Comparison of ENCODE assay signal across 9 cellular contexts in genomic region chr12:128069359-128069997, GRCh38.
DNase-seq lines count a peak whose midpoint lies in the region; ATAC-seq and TF ChIP-seq lines count a peak whose summit lies in the region.
"Had no signal": no experiment of that assay in that cellular context is flagged by ENCODE, and none has a peak within 500 bp of the region (broad histone marks: within the 10 kb centered on the region; RNA-seq: fewer than 3 reads in every experiment).

No MANE protein-coding gene starts in this region.

- no peaks in the 10 kb centered on the region for H3K27me3 ChIP-seq in fibroblast of lung (ENCODE audit: control insufficient read depth, insufficient read depth, low read length)

- H3K4me1 ChIP-seq in fibroblast of lung (ENCODE audit: control insufficient read depth, extremely low read depth, insufficient read depth, low read length) = no peaks in the 10 kb centered on the region

- ATAC-seq in GM19463 (IDR thresholded peaks at IDR 0.05; ENCODE audit: unreplicated experiment) = peak; percentile 78
- ATAC-seq in activated T-helper 17 cell treated with anti-CD3 and anti-CD28 coated beads, Interleukin-2, amount 50 U/mL, for 72 hours (replicated peaks) = no peak

- no peaks in the 10 kb centered on the region for H4K20me1 ChIP-seq in fibroblast of lung (ENCODE audit: control insufficient read depth, extremely low read depth, insufficient read depth, low read length)

- H3K36me3 Mint-ChIP-seq in activated T-helper 17 cell treated with anti-CD3 and anti-CD28 coated beads, Interleukin-2, amount 50 U/mL, for 72 hours (ENCODE audit: low read depth) = no peaks in the 10 kb centered on the region

- no peaks in the 10 kb centered on the region for H3K9me3 ChIP-seq in fibroblast of lung (ENCODE audit: control insufficient read depth, insufficient read depth, low read depth, low read length)

- peak; percentile 44 to 48 for TF ChIP-seq CTCF in fibroblast of lung (conservative IDR thresholded peaks at IDR 0.05 in 1 of 2, IDR thresholded peaks at IDR 0.05 in 1 of 2; ENCODE audit: low read depth in 1 of 2, low read length in 2 of 2)

- no peaks in the 10 kb centered on the region for H3K4me1 Mint-ChIP-seq in activated T-helper 17 cell treated with anti-CD3 and anti-CD28 coated beads, Interleukin-2, amount 50 U/mL, for 72 hours
- H3K4me1 Mint-ChIP-seq: central memory CD8-positive, alpha-beta T cell had no signal

- H3K36me3 ChIP-seq in fibroblast of lung (ENCODE audit: control insufficient read depth, insufficient read depth, low read length) = no peaks in the 10 kb centered on the region

- no peak overlapping the region for H2AFZ ChIP-seq in fibroblast of lung (ENCODE audit: low read length)

- H3K9ac ChIP-seq in fibroblast of lung (ENCODE audit: insufficient read depth, low read length) = no peak overlapping the region

- no peak overlapping the region for H3K4me3 Mint-ChIP-seq in activated T-helper 17 cell treated with anti-CD3 and anti-CD28 coated beads, Interleukin-2, amount 50 U/mL, for 72 hours
- H3K4me3 Mint-ChIP-seq: central memory CD8-positive, alpha-beta T cell had no signal

- peaks cover 22% of the 10 kb centered on the region for H3K9me3 Mint-ChIP-seq in activated T-helper 17 cell treated with anti-CD3 and anti-CD28 coated beads, Interleukin-2, amount 50 U/mL, for 72 hours

- H3K79me2 ChIP-seq in fibroblast of lung (ENCODE audit: control insufficient read depth, insufficient read depth, low read length) = no peaks in the 10 kb centered on the region

- H3K4me2 ChIP-seq in fibroblast of lung (ENCODE audit: extremely low read depth, insufficient read depth, low read length) = no peak overlapping the region

- H3K4me3 ChIP-seq in Jurkat, Clone E6-1 (ENCODE audit: low read length) = no peak overlapping the region
- H3K4me3 ChIP-seq in fibroblast of lung (replicated peaks in 1 of 4; ENCODE audit: control extremely low read depth in 1 of 4, insufficient read depth in 1 of 4, low read depth in 3 of 4, low read length in 4 of 4) = no peak overlapping the region

- H3K27me3 Mint-ChIP-seq in activated T-helper 17 cell treated with anti-CD3 and anti-CD28 coated beads, Interleukin-2, amount 50 U/mL, for 72 hours = peaks cover 6% of the 10 kb centered on the region

- H3K27ac Mint-ChIP-seq in activated T-helper 17 cell treated with anti-CD3 and anti-CD28 coated beads, Interleukin-2, amount 50 U/mL, for 72 hours = no peak overlapping the region

- no peak overlapping the region for H3K27ac ChIP-seq in fibroblast of lung (ENCODE audit: insufficient read depth, low read length)

- DNase-seq in NCI-H2081 (lab: John Stamatoyannopoulos, UW) = peak; percentile 36 to 56
- DNase-seq in NCI-H2081 treated with DMSO at 0.1 percent for 48 hours (lab: John Stamatoyannopoulos, UW) = no peak
- peak; percentile 45 for DNase-seq in Jurkat, Clone E6-1 (ENCODE audit: low read depth, low spot score)
- peak; percentile 78 for DNase-seq in SK-N-DZ (ENCODE audit: low spot score)
- DNase-seq in fibroblast of lung (ENCODE audit: low read depth in 2 of 2) = peak; percentile 15 to 65
- peak; percentile 4 for DNase-seq in pulmonary artery endothelial cell (ENCODE audit: low read depth, low spot score)
